ENCODE assay signal across 12 cellular contexts in the genomic region with DNA sequence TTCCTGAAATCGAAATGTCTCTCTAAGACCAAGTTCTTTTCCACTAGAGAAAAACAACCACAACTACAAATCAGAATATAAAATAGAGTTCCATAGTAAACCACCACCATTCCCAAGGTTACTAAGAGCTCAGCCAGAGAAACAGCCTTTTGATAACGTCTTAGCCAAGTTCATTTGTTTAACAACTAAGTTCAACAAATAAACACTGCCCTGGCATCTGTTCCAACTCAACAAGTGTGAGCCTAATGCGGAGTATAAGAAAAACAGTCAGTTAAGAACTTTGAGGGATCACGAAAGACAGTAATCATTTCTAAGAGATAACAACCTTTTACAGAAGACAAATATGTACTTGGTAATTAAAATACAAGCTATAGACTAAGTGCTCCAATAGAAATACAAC.
DNase-seq lines count a peak whose midpoint lies in the region; ATAC-seq and TF ChIP-seq lines count a peak whose summit lies in the region.
"Had no signal": no experiment of that assay in that cellular context is flagged by ENCODE, and none has a peak within 500 bp of the region (broad histone marks: within the 10 kb centered on the region; RNA-seq: fewer than 3 reads in every experiment).

No MANE protein-coding gene starts in this region.

- no peak overlapping the region for H2BK5ac ChIP-seq in trophoblast cell (ENCODE audit: low read depth, low read length, poor library complexity)

- H3K9ac ChIP-seq in mucosa of rectum (ENCODE audit: low read depth in 1 of 2, low read length in 2 of 2) (no peak overlapping the region), trophoblast cell (ENCODE audit: low read length) (no peak overlapping the region)

- peaks cover 11% of the 10 kb centered on the region for H3K9me3 Mint-ChIP-seq in activated naive CD4-positive, alpha-beta T cell treated with anti-CD3 and anti-CD28 coated beads, Interleukin-2, amount 10 ng/mL, durations not matched to agents 7 days and 5 days
- no peaks in the 10 kb centered on the region for H3K9me3 Mint-ChIP-seq in chondrocyte (ENCODE audit: low read depth)
- H3K9me3 Mint-ChIP-seq in type B pancreatic cell = no peaks in the 10 kb centered on the region

- H3K9me3 ChIP-seq in mucosa of rectum (ENCODE audit: control insufficient read depth in 2 of 2, low read length in 2 of 2) = no peaks in the 10 kb centered on the region
- no peaks in the 10 kb centered on the region for H3K9me3 ChIP-seq in trophoblast cell (ENCODE audit: insufficient read depth, low read depth, low read length)

- no peak for ATAC-seq in activated CD4-positive, CD25-positive, alpha-beta regulatory T cell treated with anti-CD3 and anti-CD28 coated beads, Interleukin-2, amount 50 U/mL, for 24 hours
- ATAC-seq: GM12878 had no signal

- H3K27ac ChIP-seq in mucosa of rectum (ENCODE audit: low read depth in 2 of 2, low read length in 2 of 2) (peak overlapping the region; percentile 2 to 6), trophoblast cell (ENCODE audit: low read depth, low read length) (no peak overlapping the region)

- H2BK120ac ChIP-seq in trophoblast cell (ENCODE audit: insufficient read depth, low read length, poor library complexity) = no peak overlapping the region

- H3K27me3 Mint-ChIP-seq in activated naive CD4-positive, alpha-beta T cell treated with anti-CD3 and anti-CD28 coated beads, Interleukin-2, amount 10 ng/mL, durations not matched to agents 7 days and 5 days = no peaks in the 10 kb centered on the region
- H3K27me3 Mint-ChIP-seq in chondrocyte (ENCODE audit: low read depth) (no peaks in the 10 kb centered on the region), type B pancreatic cell (no peaks in the 10 kb centered on the region)
- H3K27me3 Mint-ChIP-seq: naive B cell had no signal

- peak overlapping the region; percentile 6 for H3K4me3 Mint-ChIP-seq in activated naive CD4-positive, alpha-beta T cell treated with anti-CD3 and anti-CD28 coated beads, Interleukin-2, amount 10 ng/mL, durations not matched to agents 7 days and 5 days
- no peak overlapping the region for H3K4me3 Mint-ChIP-seq in chondrocyte (ENCODE audit: unreplicated experiment)
- no peak overlapping the region for H3K4me3 Mint-ChIP-seq in type B pancreatic cell
- H3K4me3 Mint-ChIP-seq: naive B cell had no signal

- peaks cover 33% of the 10 kb centered on the region for H3K4me1 Mint-ChIP-seq in activated naive CD4-positive, alpha-beta T cell treated with anti-CD3 and anti-CD28 coated beads, Interleukin-2, amount 10 ng/mL, durations not matched to agents 7 days and 5 days
- H3K4me1 Mint-ChIP-seq in chondrocyte (ENCODE audit: low read depth) (peaks cover 94% of the 10 kb centered on the region), type B pancreatic cell (ENCODE audit: unreplicated experiment) (peaks cover 42% of the 10 kb centered on the region)

- peak overlapping the region; percentile 84 for H3K27ac Mint-ChIP-seq in activated naive CD4-positive, alpha-beta T cell treated with anti-CD3 and anti-CD28 coated beads, Interleukin-2, amount 10 ng/mL, durations not matched to agents 7 days and 5 days
- H3K27ac Mint-ChIP-seq in chondrocyte (ENCODE audit: unreplicated experiment) (peak overlapping the region; percentile 91), type B pancreatic cell (peak overlapping the region; percentile 14)
- H3K27ac Mint-ChIP-seq: naive B cell had no signal

- H3K36me3 Mint-ChIP-seq in activated naive CD4-positive, alpha-beta T cell treated with anti-CD3 and anti-CD28 coated beads, Interleukin-2, amount 10 ng/mL, durations not matched to agents 7 days and 5 days = peaks cover 43% of the 10 kb centered on the region
- H3K36me3 Mint-ChIP-seq in chondrocyte (ENCODE audit: low read depth) (peaks cover 46% of the 10 kb centered on the region), type B pancreatic cell (peaks cover 9% of the 10 kb centered on the region)
- H3K36me3 Mint-ChIP-seq: naive B cell had no signal

- no peak overlapping the region for H3K14ac ChIP-seq in trophoblast cell (ENCODE audit: low read length)

- H3K4me3 ChIP-seq in mucosa of rectum (ENCODE audit: low read length in 2 of 2) = no peak overlapping the region
- no peak overlapping the region for H3K4me3 ChIP-seq in trophoblast cell (ENCODE audit: low read depth, low read length)
- H3K4me3 ChIP-seq: GM12878 had no signal

- no CpG with 5 or more reads among the region's 4 CpGs for WGBS in trophoblast cell (ENCODE audit: extremely low coverage, insufficient coverage, insufficient read length)

- no peak overlapping the region for H2AFZ ChIP-seq in trophoblast cell (ENCODE audit: insufficient read depth, low read length, poor library complexity)

- CTCF ChIA-PET in activated naive CD4-positive, alpha-beta T cell treated with anti-CD3 and anti-CD28 coated beads, Interleukin-2, amount 10 ng/mL, durations not matched to agents 7 days and 5 days (lab: Charles Lee) = no interaction called here

- H4K91ac ChIP-seq in trophoblast cell (ENCODE audit: low read depth, low read length) = no peak overlapping the region

- H4K12ac ChIP-seq in trophoblast cell (ENCODE audit: low read depth, low read length) = no peak overlapping the region

- H3K18ac ChIP-seq in trophoblast cell (ENCODE audit: low read length) = no peak overlapping the region

- peaks cover 0 to 3% of the 10 kb centered on the region in 2 donors for H3K4me1 ChIP-seq in mucosa of rectum (ENCODE audit: control insufficient read depth in 2 of 2, insufficient read depth in 2 of 2, low read length in 2 of 2)
- H3K4me1 ChIP-seq in trophoblast cell (ENCODE audit: control insufficient read depth in 1 of 2, insufficient read depth in 2 of 2, low read length in 2 of 2) = peaks cover 5 to 13% of the 10 kb centered on the region in 2 experiments

- H3K79me1 ChIP-seq in trophoblast cell (ENCODE audit: low read length) = peaks cover 3% of the 10 kb centered on the region

- no peak overlapping the region for H3K23ac ChIP-seq in trophoblast cell (ENCODE audit: low read length)

- no peak overlapping the region for H3K4me2 ChIP-seq in trophoblast cell (ENCODE audit: low read length)

- TF ChIP-seq CTCF in chondrocyte (IDR thresholded peaks at IDR 0.05) (no peak), type B pancreatic cell (conservative IDR thresholded peaks at IDR 0.05) (no peak)

- H3K4ac ChIP-seq in trophoblast cell (ENCODE audit: low read depth, low read length) = no peak overlapping the region

- no peak for DNase-seq in activated naive CD4-positive, alpha-beta T cell treated with anti-CD3 and anti-CD28 coated beads, Interleukin-2, amount 10 ng/mL, durations not matched to agents 7 days and 5 days
- DNase-seq in activated naive CD4-positive, alpha-beta T cell treated with Interleukin-2 at 50 U/mL for 16 hours = no peak
- DNase-seq in chondrocyte (ENCODE audit: low spot score) = no peak
- DNase-seq in type B pancreatic cell (ENCODE audit: extremely low spot score, unreplicated experiment) = no peak
- DNase-seq in trophoblast cell = no peak
- no peak for DNase-seq in KG1 (lab: John Stamatoyannopoulos, UW)
- DNase-seq: activated CD4-positive, alpha-beta T cell treated with anti-CD3 and anti-CD28 coated beads, Interleukin-2, amount 50 U/mL, for 48 hours; activated naive CD4-positive, alpha-beta T cell; naive B cell had no signal

- H3K27me3 ChIP-seq in mucosa of rectum (ENCODE audit: control insufficient read depth in 2 of 2, insufficient read depth in 2 of 2, low read length in 2 of 2) = no peaks in the 10 kb centered on the region
- no peaks in the 10 kb centered on the region for H3K27me3 ChIP-seq in trophoblast cell (ENCODE audit: insufficient read depth, low read length)

- no peak overlapping the region for H2BK12ac ChIP-seq in trophoblast cell (ENCODE audit: low read length)

- no peak overlapping the region for H2AK5ac ChIP-seq in trophoblast cell (ENCODE audit: low read length)

- H3K36me3 ChIP-seq in mucosa of rectum (ENCODE audit: control insufficient read depth in 2 of 2, insufficient read depth in 2 of 2, low read length in 2 of 2) = no peaks in the 10 kb centered on the region
- peaks cover 0 to 6% of the 10 kb centered on the region in 2 experiments for H3K36me3 ChIP-seq in trophoblast cell (ENCODE audit: control insufficient read depth in 1 of 2, insufficient read depth in 2 of 2, low read length in 2 of 2)

- H4K8ac ChIP-seq in trophoblast cell (ENCODE audit: low read depth, low read length) = no peak overlapping the region

- peaks cover 8% of the 10 kb centered on the region for H3K79me2 ChIP-seq in trophoblast cell (ENCODE audit: control insufficient read depth, insufficient read depth, low read length, poor library complexity)

Comparison
In these comparisons a context has a peak if more than half of its experiments do, and no peak if none do; other contexts are left out.
1. H3K27ac Mint-ChIP-seq: peak in every context shown above with its lines; median percentile 91 in chondrocyte; 84 in activated naive CD4-positive, alpha-beta T cell treated with anti-CD3 and anti-CD28 coated beads, Interleukin-2, amount 10 ng/mL, durations not matched to agents 7 days and 5 days; 14 in type B pancreatic cell.